ENCODE assay signal across 22 cellular contexts in genomic region chr6:7252390-7252789, GRCh38.
DNase-seq lines count a peak whose midpoint lies in the region; ATAC-seq and TF ChIP-seq lines count a peak whose summit lies in the region.
"Had no signal": no experiment of that assay in that cellular context is flagged by ENCODE, and none has a peak within 500 bp of the region (broad histone marks: within the 10 kb centered on the region; RNA-seq: fewer than 3 reads in every experiment).

No MANE protein-coding gene starts in this region.

- H3K27me3 ChIP-seq in right lobe of liver (no peaks in the 10 kb centered on the region), spleen (replicated peaks in 1 of 7) (no peaks in the 10 kb centered on the region)
- H3K27me3 ChIP-seq: gastrocnemius medialis, thyroid gland had no signal

- H3K27me3 Mint-ChIP-seq in endothelial cell (ENCODE audit: unreplicated experiment): peaks cover 2% of the 10 kb centered on the region
- H3K27me3 Mint-ChIP-seq: activated CD4-positive, alpha-beta T cell treated with anti-CD3 and anti-CD28 coated beads for 36 hours; activated naive CD8-positive, alpha-beta T cell treated with anti-CD3 and anti-CD28 coated beads, Interleukin-2, amount 50 U/mL, for 24 hours; IgD-negative memory B cell; stimulated activated naive CD8-positive, alpha-beta T cell treated with anti-CD3 and anti-CD28 coated beads, Interleukin-15, Interleukin-2, amounts not matched to agents 100 ng/mL and 50 ng/mL, for 24 hours had no signal

- DNase-seq in SKM-1 treated with dmso at 0.1 percent for 144 hours (lab: John Stamatoyannopoulos, UW; ENCODE audit: unreplicated experiment): peak; percentile 19
- DNase-seq in SKM-1 (lab: John Stamatoyannopoulos, UW; ENCODE audit: unreplicated experiment): no peak
- DNase-seq in globus pallidus (ENCODE audit: low spot score): peak; percentile 21
- DNase-seq in right lobe of liver: peak in 1 of 3 donors; percentile 38
- DNase-seq in spleen: peak; percentile 49
- DNase-seq in glomerular visceral epithelial cell (ENCODE audit: extremely low spot score): no peak
- no peak for DNase-seq in endothelial cell (ENCODE audit: low spot score)
- DNase-seq: 8988T; activated CD4-positive, alpha-beta T cell treated with anti-CD3 and anti-CD28 coated beads for 36 hours; activated effector memory CD4-positive, alpha-beta T cell treated with anti-CD3 and anti-CD28 coated beads, Interleukin-2, amount 50 U/mL, for 16 hours; activated naive CD8-positive, alpha-beta T cell treated with anti-CD3 and anti-CD28 coated beads, Interleukin-2, amount 50 U/mL, for 24 hours; gastrocnemius medialis; NCI-H1105 treated with DMSO at 0.1 percent for 48 hours; NCI-H2081; NCI-H774; SK-N-SH; thyroid gland had no signal

- peak; percentile 17 for TF ChIP-seq POLR2A in right lobe of liver (IDR thresholded peaks at IDR 0.05)
- TF ChIP-seq POLR2A in spleen (IDR thresholded peaks at IDR 0.05): no peak

- H3K9me3 ChIP-seq in right lobe of liver (no peaks in the 10 kb centered on the region), spleen (peaks cover 0 to 14% (median 9%) of the 10 kb centered on the region in 8 donors)
- H3K9me3 ChIP-seq: prostate gland, SK-N-SH, thyroid gland had no signal

- peaks cover 13% of the 10 kb centered on the region for H3K36me3 Mint-ChIP-seq in endothelial cell (ENCODE audit: low read depth, unreplicated experiment)

- H3K4me3 Mint-ChIP-seq in endothelial cell (ENCODE audit: unreplicated experiment): no peak overlapping the region
- H3K4me3 Mint-ChIP-seq: activated CD4-positive, alpha-beta T cell treated with anti-CD3 and anti-CD28 coated beads for 36 hours; activated naive CD8-positive, alpha-beta T cell treated with anti-CD3 and anti-CD28 coated beads, Interleukin-2, amount 50 U/mL, for 24 hours; IgD-negative memory B cell; stimulated activated naive CD8-positive, alpha-beta T cell treated with anti-CD3 and anti-CD28 coated beads, Interleukin-15, Interleukin-2, amounts not matched to agents 100 ng/mL and 50 ng/mL, for 24 hours had no signal

- 75% methylated on average over 3 of the region's 4 CpGs for WGBS in right lobe of liver (ENCODE audit: insufficient coverage, low coverage, low lambda C conversion rate, missing lambda C conversion rate)
- WGBS in spleen, 5 donors: 63 to 85% (median 72%) methylated on average over 4 of the region's 4 CpGs

- H3K9me3 Mint-ChIP-seq in endothelial cell (ENCODE audit: unreplicated experiment): no peaks in the 10 kb centered on the region
- H3K9me3 Mint-ChIP-seq: activated naive CD8-positive, alpha-beta T cell treated with anti-CD3 and anti-CD28 coated beads, Interleukin-2, amount 50 U/mL, for 24 hours; IgD-negative memory B cell; stimulated activated naive CD8-positive, alpha-beta T cell treated with anti-CD3 and anti-CD28 coated beads, Interleukin-15, Interleukin-2, amounts not matched to agents 100 ng/mL and 50 ng/mL, for 24 hours had no signal

- ATAC-seq in right lobe of liver: peak; percentile 41 to 61 (median 48)
- no peak for ATAC-seq in GM19397 (IDR thresholded peaks at IDR 0.05; ENCODE audit: unreplicated experiment)
- ATAC-seq: activated CD4-positive, alpha-beta T cell treated with anti-CD3 and anti-CD28 coated beads for 36 hours; activated naive CD8-positive, alpha-beta T cell treated with anti-CD3 and anti-CD28 coated beads, Interleukin-2, amount 50 U/mL, for 24 hours had no signal

- no peaks in the 10 kb centered on the region for H3K4me1 Mint-ChIP-seq in endothelial cell (ENCODE audit: unreplicated experiment)
- H3K4me1 Mint-ChIP-seq: activated CD4-positive, alpha-beta T cell treated with anti-CD3 and anti-CD28 coated beads for 36 hours; activated naive CD8-positive, alpha-beta T cell treated with anti-CD3 and anti-CD28 coated beads, Interleukin-2, amount 50 U/mL, for 24 hours had no signal

- H3K27ac Mint-ChIP-seq in endothelial cell (ENCODE audit: unreplicated experiment): no peak overlapping the region
- H3K27ac Mint-ChIP-seq: activated CD4-positive, alpha-beta T cell treated with anti-CD3 and anti-CD28 coated beads for 36 hours; activated naive CD8-positive, alpha-beta T cell treated with anti-CD3 and anti-CD28 coated beads, Interleukin-2, amount 50 U/mL, for 24 hours; stimulated activated naive CD8-positive, alpha-beta T cell treated with anti-CD3 and anti-CD28 coated beads, Interleukin-15, Interleukin-2, amounts not matched to agents 100 ng/mL and 50 ng/mL, for 24 hours had no signal

- peaks cover 0 to 8% (median 0%) of the 10 kb centered on the region in 4 donors for H3K4me1 ChIP-seq in right lobe of liver
- peaks cover 2 to 83% (median 26%) of the 10 kb centered on the region in 6 donors for H3K4me1 ChIP-seq in spleen
- H3K4me1 ChIP-seq: prostate gland had no signal

- intact Hi-C loops in right lobe of liver (cut with DNase I) (no loop called here), spleen (cut with DNase I; ENCODE audit: low total_unique reads) (no loop called here)

- TF ChIP-seq CTCF in right lobe of liver (IDR thresholded peaks at IDR 0.05) (no peak), spleen (IDR thresholded peaks at IDR 0.05 in 8 of 11, conservative IDR thresholded peaks at IDR 0.05 in 3 of 11) (no peak), endothelial cell (IDR thresholded peaks at IDR 0.05; ENCODE audit: unreplicated experiment) (no peak)

- H3K4me3 ChIP-seq in right lobe of liver: no peak overlapping the region
- H3K4me3 ChIP-seq in spleen: no peak overlapping the region
- H3K4me3 ChIP-seq: gastrocnemius medialis, lung, prostate gland, thyroid gland had no signal

- peak overlapping the region in 1 of 3 donors; percentile 51 for H3K27ac ChIP-seq in right lobe of liver
- peak overlapping the region in 6 of 8 donors; percentile 23 to 89 (median 53) for H3K27ac ChIP-seq in spleen
- H3K27ac ChIP-seq: prostate gland, thyroid gland had no signal

- H3K36me3 ChIP-seq in right lobe of liver: peaks cover 0 to 46% (median 16%) of the 10 kb centered on the region in 4 donors
- peaks cover 0 to 56% (median 38%) of the 10 kb centered on the region in 6 donors for H3K36me3 ChIP-seq in spleen

Comparison
In these comparisons a context has a peak if more than half of its experiments do, and no peak if none do; other contexts are left out.
1. DNase-seq: peak in SKM-1 treated with dmso at 0.1 percent for 144 hours (single experiment), globus pallidus (single experiment) and spleen (single experiment); none in SKM-1 (single experiment), glomerular visceral epithelial cell (single experiment) and endothelial cell (single experiment).